1 cellular context compared by ENCODE assay signal in the genomic region with DNA sequence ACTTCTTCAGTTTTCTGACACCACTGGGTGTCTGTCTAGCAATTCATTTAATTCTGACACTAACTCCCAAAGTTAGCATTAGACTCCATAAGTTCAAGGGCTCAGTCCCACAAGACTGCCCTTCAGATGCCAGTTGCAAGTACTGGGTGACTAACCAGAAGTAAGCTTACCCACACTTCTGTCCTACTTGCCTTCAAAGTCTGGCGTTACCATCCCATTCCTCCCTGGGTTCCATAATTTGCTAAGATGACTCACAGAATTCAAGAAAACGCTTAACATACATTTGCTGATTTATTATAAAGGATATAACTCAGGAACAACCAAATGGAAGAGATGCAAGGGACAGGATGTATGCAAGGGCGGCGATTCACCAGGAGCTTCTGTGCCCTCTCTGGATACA.
TF ChIP-seq lines count a peak whose summit lies in the region.

No MANE protein-coding gene starts in this region.

TF ChIP-seq in GM23338, 12 proteins besides CTCF, POLR2A, EP300 and RAD21:
- TF ChIP-seq CREB1 (CRISPR knock-in tag; IDR thresholded peaks at IDR 0.05; ENCODE audit: low read depth) (no peak), ZNF331 (CRISPR knock-in tag; IDR thresholded peaks at IDR 0.05; ENCODE audit: low read depth) (no peak), EZH2phosphoT487 (IDR thresholded peaks at IDR 0.05; ENCODE audit: unreplicated experiment) (no peak), JUNB (IDR thresholded peaks at IDR 0.05; ENCODE audit: unreplicated experiment) (no peak), ETS1 (IDR thresholded peaks at IDR 0.05) (no peak), POLR2AphosphoS5 (IDR thresholded peaks at IDR 0.05; ENCODE audit: low read depth) (no peak), STAT1 (IDR thresholded peaks at IDR 0.05; ENCODE audit: unreplicated experiment) (no peak), EZH2 (IDR thresholded peaks at IDR 0.05; ENCODE audit: low read depth, unreplicated experiment) (no peak), NANOG (IDR thresholded peaks at IDR 0.05; ENCODE audit: borderline replicate concordance) (no peak), ZNF114 (CRISPR knock-in tag; IDR thresholded peaks at IDR 0.05) (no peak)
- TF ChIP-seq, protein P1, sequence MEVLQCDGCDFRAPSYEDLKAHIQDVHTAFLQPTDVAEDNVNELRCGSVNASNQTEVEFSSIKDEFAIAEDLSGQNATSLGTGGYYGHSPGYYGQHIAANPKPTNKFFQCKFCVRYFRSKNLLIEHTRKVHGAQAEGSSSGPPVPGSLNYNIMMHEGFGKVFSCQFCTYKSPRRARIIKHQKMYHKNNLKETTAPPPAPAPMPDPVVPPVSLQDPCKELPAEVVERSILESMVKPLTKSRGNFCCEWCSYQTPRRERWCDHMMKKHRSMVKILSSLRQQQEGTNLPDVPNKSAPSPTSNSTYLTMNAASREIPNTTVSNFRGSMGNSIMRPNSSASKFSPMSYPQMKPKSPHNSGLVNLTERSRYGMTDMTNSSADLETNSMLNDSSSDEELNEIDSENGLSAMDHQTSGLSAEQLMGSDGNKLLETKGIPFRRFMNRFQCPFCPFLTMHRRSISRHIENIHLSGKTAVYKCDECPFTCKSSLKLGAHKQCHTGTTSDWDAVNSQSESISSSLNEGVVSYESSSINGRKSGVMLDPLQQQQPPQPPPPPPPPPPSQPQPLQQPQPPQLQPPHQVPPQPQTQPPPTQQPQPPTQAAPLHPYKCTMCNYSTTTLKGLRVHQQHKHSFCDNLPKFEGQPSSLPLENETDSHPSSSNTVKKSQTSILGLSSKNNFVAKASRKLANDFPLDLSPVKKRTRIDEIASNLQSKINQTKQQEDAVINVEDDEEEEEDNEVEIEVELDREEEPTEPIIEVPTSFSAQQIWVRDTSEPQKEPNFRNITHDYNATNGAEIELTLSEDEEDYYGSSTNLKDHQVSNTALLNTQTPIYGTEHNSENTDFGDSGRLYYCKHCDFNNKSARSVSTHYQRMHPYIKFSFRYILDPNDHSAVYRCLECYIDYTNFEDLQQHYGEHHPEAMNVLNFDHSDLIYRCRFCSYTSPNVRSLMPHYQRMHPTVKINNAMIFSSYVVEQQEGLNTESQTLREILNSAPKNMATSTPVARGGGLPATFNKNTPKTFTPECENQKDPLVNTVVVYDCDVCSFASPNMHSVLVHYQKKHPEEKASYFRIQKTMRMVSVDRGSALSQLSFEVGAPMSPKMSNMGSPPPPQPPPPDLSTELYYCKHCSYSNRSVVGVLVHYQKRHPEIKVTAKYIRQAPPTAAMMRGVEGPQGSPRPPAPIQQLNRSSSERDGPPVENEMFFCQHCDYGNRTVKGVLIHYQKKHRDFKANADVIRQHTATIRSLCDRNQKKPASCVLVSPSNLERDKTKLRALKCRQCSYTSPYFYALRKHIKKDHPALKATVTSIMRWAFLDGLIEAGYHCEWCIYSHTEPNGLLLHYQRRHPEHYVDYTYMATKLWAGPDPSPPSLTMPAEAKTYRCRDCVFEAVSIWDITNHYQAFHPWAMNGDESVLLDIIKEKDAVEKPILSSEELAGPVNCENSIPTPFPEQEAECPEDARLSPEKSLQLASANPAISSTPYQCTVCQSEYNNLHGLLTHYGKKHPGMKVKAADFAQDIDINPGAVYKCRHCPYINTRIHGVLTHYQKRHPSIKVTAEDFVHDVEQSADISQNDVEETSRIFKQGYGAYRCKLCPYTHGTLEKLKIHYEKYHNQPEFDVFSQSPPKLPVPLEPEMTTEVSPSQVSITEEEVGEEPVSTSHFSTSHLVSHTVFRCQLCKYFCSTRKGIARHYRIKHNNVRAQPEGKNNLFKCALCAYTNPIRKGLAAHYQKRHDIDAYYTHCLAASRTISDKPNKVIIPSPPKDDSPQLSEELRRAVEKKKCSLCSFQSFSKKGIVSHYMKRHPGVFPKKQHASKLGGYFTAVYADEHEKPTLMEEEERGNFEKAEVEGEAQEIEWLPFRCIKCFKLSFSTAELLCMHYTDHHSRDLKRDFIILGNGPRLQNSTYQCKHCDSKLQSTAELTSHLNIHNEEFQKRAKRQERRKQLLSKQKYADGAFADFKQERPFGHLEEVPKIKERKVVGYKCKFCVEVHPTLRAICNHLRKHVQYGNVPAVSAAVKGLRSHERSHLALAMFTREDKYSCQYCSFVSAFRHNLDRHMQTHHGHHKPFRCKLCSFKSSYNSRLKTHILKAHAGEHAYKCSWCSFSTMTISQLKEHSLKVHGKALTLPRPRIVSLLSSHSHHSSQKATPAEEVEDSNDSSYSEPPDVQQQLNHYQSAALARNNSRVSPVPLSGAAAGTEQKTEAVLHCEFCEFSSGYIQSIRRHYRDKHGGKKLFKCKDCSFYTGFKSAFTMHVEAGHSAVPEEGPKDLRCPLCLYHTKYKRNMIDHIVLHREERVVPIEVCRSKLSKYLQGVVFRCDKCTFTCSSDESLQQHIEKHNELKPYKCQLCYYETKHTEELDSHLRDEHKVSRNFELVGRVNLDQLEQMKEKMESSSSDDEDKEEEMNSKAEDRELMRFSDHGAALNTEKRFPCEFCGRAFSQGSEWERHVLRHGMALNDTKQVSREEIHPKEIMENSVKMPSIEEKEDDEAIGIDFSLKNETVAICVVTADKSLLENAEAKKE (CRISPR knock-in tag; IDR thresholded peaks at IDR 0.05) = no peak
- TF ChIP-seq, protein P2, sequence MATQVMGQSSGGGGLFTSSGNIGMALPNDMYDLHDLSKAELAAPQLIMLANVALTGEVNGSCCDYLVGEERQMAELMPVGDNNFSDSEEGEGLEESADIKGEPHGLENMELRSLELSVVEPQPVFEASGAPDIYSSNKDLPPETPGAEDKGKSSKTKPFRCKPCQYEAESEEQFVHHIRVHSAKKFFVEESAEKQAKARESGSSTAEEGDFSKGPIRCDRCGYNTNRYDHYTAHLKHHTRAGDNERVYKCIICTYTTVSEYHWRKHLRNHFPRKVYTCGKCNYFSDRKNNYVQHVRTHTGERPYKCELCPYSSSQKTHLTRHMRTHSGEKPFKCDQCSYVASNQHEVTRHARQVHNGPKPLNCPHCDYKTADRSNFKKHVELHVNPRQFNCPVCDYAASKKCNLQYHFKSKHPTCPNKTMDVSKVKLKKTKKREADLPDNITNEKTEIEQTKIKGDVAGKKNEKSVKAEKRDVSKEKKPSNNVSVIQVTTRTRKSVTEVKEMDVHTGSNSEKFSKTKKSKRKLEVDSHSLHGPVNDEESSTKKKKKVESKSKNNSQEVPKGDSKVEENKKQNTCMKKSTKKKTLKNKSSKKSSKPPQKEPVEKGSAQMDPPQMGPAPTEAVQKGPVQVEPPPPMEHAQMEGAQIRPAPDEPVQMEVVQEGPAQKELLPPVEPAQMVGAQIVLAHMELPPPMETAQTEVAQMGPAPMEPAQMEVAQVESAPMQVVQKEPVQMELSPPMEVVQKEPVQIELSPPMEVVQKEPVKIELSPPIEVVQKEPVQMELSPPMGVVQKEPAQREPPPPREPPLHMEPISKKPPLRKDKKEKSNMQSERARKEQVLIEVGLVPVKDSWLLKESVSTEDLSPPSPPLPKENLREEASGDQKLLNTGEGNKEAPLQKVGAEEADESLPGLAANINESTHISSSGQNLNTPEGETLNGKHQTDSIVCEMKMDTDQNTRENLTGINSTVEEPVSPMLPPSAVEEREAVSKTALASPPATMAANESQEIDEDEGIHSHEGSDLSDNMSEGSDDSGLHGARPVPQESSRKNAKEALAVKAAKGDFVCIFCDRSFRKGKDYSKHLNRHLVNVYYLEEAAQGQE (IDR thresholded peaks at IDR 0.05; ENCODE audit: unreplicated experiment) = no peak
